24 cellular contexts compared by ENCODE assay signal in the genomic region with DNA sequence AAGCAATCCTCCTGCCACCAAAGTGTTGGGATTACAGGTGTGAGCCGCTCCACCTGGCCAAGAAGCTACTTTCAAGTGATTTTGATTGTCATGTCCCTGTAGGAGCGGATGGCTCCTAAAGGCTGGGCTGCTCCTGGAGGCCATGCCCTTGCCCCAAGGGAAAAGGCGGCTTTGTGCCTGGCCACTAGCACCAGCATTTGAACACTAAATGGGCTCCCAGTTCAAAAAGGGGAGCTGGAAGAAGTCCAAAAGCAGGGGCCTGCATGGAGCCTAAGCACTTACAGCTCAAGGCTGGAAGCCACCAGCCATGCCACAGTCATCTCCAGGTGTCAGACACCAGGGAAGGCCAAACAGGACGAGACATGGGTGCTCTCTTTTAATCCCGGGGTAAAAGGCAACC. TPM values are rescaled to one million over a fixed set of nuclear protein-coding genes. Genes with fewer than 3 reads are reported as not detected.
A peak's percentile ranks its signal among the peaks of the same experiment; 100 is the strongest.
DNase-seq lines count a peak whose midpoint lies in the region; ATAC-seq and TF ChIP-seq lines count a peak whose summit lies in the region.
"Had no signal": no experiment of that assay in that cellular context is flagged by ENCODE, and none has a peak within 500 bp of the region (broad histone marks: within the 10 kb centered on the region; RNA-seq: fewer than 3 reads in every experiment).

No MANE protein-coding gene starts in this region.

- H3K79me2 ChIP-seq in GM23338 (replicated peaks; ENCODE audit: insufficient read depth), result peaks cover 90% of the 10 kb centered on the region

- H2AFZ ChIP-seq in GM23338, result no peak overlapping the region

- 55 to 70% methylated on average over 5 of the region's 5 CpGs for WGBS in thyroid gland, 2 donors

- ATAC-seq in GM23338, result no peak
- ATAC-seq in GM21825 (IDR thresholded peaks at IDR 0.05; ENCODE audit: unreplicated experiment), result no peak
- ATAC-seq in HG02588 (IDR thresholded peaks at IDR 0.05; ENCODE audit: unreplicated experiment), result no peak
- ATAC-seq: GM12878, HCT116 had no signal

- DNase-seq in GM23338 (ENCODE audit: low spot score) (no peak), RWPE1 (ENCODE audit: low spot score) (no peak), nephron progenitor cell (no peak), thyroid gland (peak; percentile 39 to 41)
- DNase-seq in activated effector memory CD4-positive, alpha-beta T cell treated with anti-CD3 and anti-CD28 coated beads, Interleukin-2, amount 50 U/mL, for 16 hours, result no peak
- DNase-seq: ACHN; BE2C; C1 segment of cervical spinal cord; CD4-positive, CD25-positive, alpha-beta regulatory T cell; CD8-positive, alpha-beta memory T cell; COR-L47; DMS 273 treated with DMSO at 0.1 percent for 48 hours; DMS53; DND-41; EL; GOT3; H7; HFFc6; IMR-90 had no signal

- H3K27ac ChIP-seq in GM23338 (ENCODE audit: low read depth) (peak overlapping the region; percentile 55; the same call in 1 of the 2 replicates), RWPE1 (peak overlapping the region; percentile 18), thyroid gland (peak overlapping the region; percentile 69 to 82 (median 76))

- no peak for TF ChIP-seq POLR2A in thyroid gland (IDR thresholded peaks at IDR 0.05)

- no peak overlapping the region for H3K4me3 Mint-ChIP-seq in GM23338
- H3K4me3 Mint-ChIP-seq in nephron progenitor cell, result no peak overlapping the region
- H3K4me3 Mint-ChIP-seq: CD4-positive, CD25-positive, alpha-beta regulatory T cell; CD8-positive, alpha-beta memory T cell; HFFc6 had no signal

- no peak overlapping the region for H3K4me2 ChIP-seq in GM23338

- intact Hi-C loops in thyroid gland (cut with DNase I), result loop anchor here (5.0 kb wide), 1 partner anchor 36 kb away; no protein-coding TSS in a partner anchor

- H3K4me3 ChIP-seq in GM23338, result no peak overlapping the region
- H3K4me3 ChIP-seq in thyroid gland (replicated peaks in 1 of 3), result no peak overlapping the region
- H3K4me3 ChIP-seq: GM12878 had no signal

- peaks cover 19% of the 10 kb centered on the region for H3K36me3 Mint-ChIP-seq in GM23338 (ENCODE audit: low read depth)
- peaks cover 7% of the 10 kb centered on the region for H3K36me3 Mint-ChIP-seq in nephron progenitor cell (ENCODE audit: low read depth)

- peaks cover 7% of the 10 kb centered on the region; the same call in 1 of the 2 replicates for H3F3A ChIP-seq in GM23338 (replicated peaks; ENCODE audit: low read depth)

- H4K20me1 ChIP-seq in GM23338 (replicated peaks; ENCODE audit: insufficient read depth), result peaks cover 19% of the 10 kb centered on the region

- no peaks in the 10 kb centered on the region for H3K9me3 ChIP-seq in thyroid gland
- H3K9me3 ChIP-seq: BE2C had no signal

- H3K27ac Mint-ChIP-seq in GM23338 (no peak overlapping the region), nephron progenitor cell (peak overlapping the region; percentile 32)
- H3K27ac Mint-ChIP-seq: CD4-positive, CD25-positive, alpha-beta regulatory T cell; HFFc6 had no signal

- H3K27me3 Mint-ChIP-seq in GM23338 (ENCODE audit: insufficient read depth, low read depth, poor library complexity) (peaks cover 9% of the 10 kb centered on the region), nephron progenitor cell (ENCODE audit: low read depth, poor library complexity) (peaks cover 7% of the 10 kb centered on the region)
- H3K27me3 Mint-ChIP-seq: CD4-positive, CD25-positive, alpha-beta regulatory T cell; CD8-positive, alpha-beta memory T cell had no signal

- H3K36me3 ChIP-seq in GM23338 (ENCODE audit: insufficient read depth) (no peaks in the 10 kb centered on the region), thyroid gland (no peaks in the 10 kb centered on the region)

- no peaks in the 10 kb centered on the region for H3K9me2 ChIP-seq in GM23338 (ENCODE audit: insufficient read depth)

- H3K4me1 ChIP-seq in GM23338 (ENCODE audit: insufficient read depth), result peaks cover 10% of the 10 kb centered on the region; the same call in 1 of the 2 replicates
- H3K4me1 ChIP-seq in thyroid gland, result peaks cover 48 to 58% of the 10 kb centered on the region in 2 donors

- CTCF ChIA-PET in RWPE1 (lab: Yijun Ruan, JAX), result interaction anchor here (0.8 to 1.7 kb wide), 6 partner anchors 14 to 96 kb away, joined by 3 to 5 read pairs (median 3); no protein-coding TSS in a partner anchor

- H3K4me1 Mint-ChIP-seq in GM23338 (peaks cover 34% of the 10 kb centered on the region), nephron progenitor cell (peaks cover 36% of the 10 kb centered on the region)

- H3K27me3 ChIP-seq in GM23338 (ENCODE audit: insufficient read depth), result no peaks in the 10 kb centered on the region
- no peaks in the 10 kb centered on the region for H3K27me3 ChIP-seq in thyroid gland
- H3K27me3 ChIP-seq: BE2C had no signal

- TF ChIP-seq CTCF in GM23338 (conservative IDR thresholded peaks at IDR 0.05; ENCODE audit: low read depth in 2 of 2) (no peak), RWPE1 (conservative IDR thresholded peaks at IDR 0.05; ENCODE audit: low read depth) (no peak), nephron progenitor cell (IDR thresholded peaks at IDR 0.05) (no peak), thyroid gland (IDR thresholded peaks at IDR 0.05) (no peak)

- H3K9me3 Mint-ChIP-seq in GM23338 (no peaks in the 10 kb centered on the region; the same call in 2 of the 3 replicates), nephron progenitor cell (no peaks in the 10 kb centered on the region)
- H3K9me3 Mint-ChIP-seq: CD4-positive, CD25-positive, alpha-beta regulatory T cell; CD8-positive, alpha-beta memory T cell; HFFc6 had no signal

- POLR2A ChIA-PET in RWPE1 (lab: Yijun Ruan, JAX; ENCODE audit: low non-redundant PET), result no interaction called here

TF ChIP-seq in GM23338, 12 proteins besides CTCF, POLR2A, EP300 and RAD21 (continues in another document):
- TF ChIP-seq, protein P1, sequence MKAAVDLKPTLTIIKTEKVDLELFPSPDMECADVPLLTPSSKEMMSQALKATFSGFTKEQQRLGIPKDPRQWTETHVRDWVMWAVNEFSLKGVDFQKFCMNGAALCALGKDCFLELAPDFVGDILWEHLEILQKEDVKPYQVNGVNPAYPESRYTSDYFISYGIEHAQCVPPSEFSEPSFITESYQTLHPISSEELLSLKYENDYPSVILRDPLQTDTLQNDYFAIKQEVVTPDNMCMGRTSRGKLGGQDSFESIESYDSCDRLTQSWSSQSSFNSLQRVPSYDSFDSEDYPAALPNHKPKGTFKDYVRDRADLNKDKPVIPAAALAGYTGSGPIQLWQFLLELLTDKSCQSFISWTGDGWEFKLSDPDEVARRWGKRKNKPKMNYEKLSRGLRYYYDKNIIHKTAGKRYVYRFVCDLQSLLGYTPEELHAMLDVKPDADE (IDR thresholded peaks at IDR 0.05), result no peak
- TF ChIP-seq EZH2 (IDR thresholded peaks at IDR 0.05; ENCODE audit: low read depth, unreplicated experiment) (no peak), REST (IDR thresholded peaks at IDR 0.05; ENCODE audit: unreplicated experiment) (no peak), POLR2AphosphoS5 (IDR thresholded peaks at IDR 0.05; ENCODE audit: low read depth) (no peak), CREB1 (CRISPR knock-in tag; IDR thresholded peaks at IDR 0.05; ENCODE audit: low read depth) (no peak), ZNF331 (CRISPR knock-in tag; IDR thresholded peaks at IDR 0.05; ENCODE audit: low read depth) (no peak), STAT1 (IDR thresholded peaks at IDR 0.05; ENCODE audit: unreplicated experiment) (no peak)

RNA-seq across cellular contexts. Expression of gene SPHK1, which starts 26.8 kb away (rescaled TPM):
- total RNA-seq in GM23338 (2014; rRNA removed; shearing (Covaris generic)), result 3.2 and 7.4 TPM in 2 replicates
- polyA plus RNA-seq in GM23338 (2016; fragmentation: Nextera tagmentation; extraction: Ambion mirVana), result 0.63 and 1.3 TPM in 2 replicates
- 10 to 100 TPM in 3 of 4 donors, 1 to 10 TPM in 1; 8.5 to 24.5 (median 13.8) TPM for total RNA-seq in thyroid gland

RNA-seq across cellular contexts. Expression of gene UBE2O, which starts 41.7 kb away (rescaled TPM):
- 73.7 and 79.4 TPM in 2 replicates for total RNA-seq in GM23338 (2014; rRNA removed; shearing (Covaris generic))
- 30.4 and 30.9 TPM in 2 replicates for polyA plus RNA-seq in GM23338 (2016; fragmentation: Nextera tagmentation; extraction: Ambion mirVana)
- 10 to 100 TPM; 26.3 to 47.9 (median 37.3) TPM for total RNA-seq in thyroid gland

RNA-seq across cellular contexts. Expression of gene AANAT, which starts 56.2 kb away (rescaled TPM):
- total RNA-seq in GM23338 (2014; rRNA removed; shearing (Covaris generic)), result 0.28 and 1.3 TPM in 2 replicates
- polyA plus RNA-seq in GM23338 (2016; fragmentation: Nextera tagmentation; extraction: Ambion mirVana), result 0.73 and 1.0 TPM in 2 replicates
- total RNA-seq in thyroid gland, result under 1 TPM in 1 of 4 donors, not detected in 3; 0.81 TPM
- total RNA-seq: CD4-positive, CD25-positive, alpha-beta regulatory T cell; CD8-positive, alpha-beta memory T cell; G401; IMR-90 had no signal
- polyA plus RNA-seq: CD4-positive, CD25-positive, alpha-beta regulatory T cell; CD8-positive, alpha-beta memory T cell; GM12878 had no signal

RNA-seq across cellular contexts. Expression of gene PRPSAP1, which starts 57.5 kb away (rescaled TPM):
- total RNA-seq in GM23338 (2014; rRNA removed; shearing (Covaris generic)), result 47.9 and 58.8 TPM in 2 replicates
- 31.5 and 39.5 TPM in 2 replicates for polyA plus RNA-seq in GM23338 (2016; fragmentation: Nextera tagmentation; extraction: Ambion mirVana)
- total RNA-seq in thyroid gland, result 100 to 1,000 TPM; 133 to 198 (median 167) TPM

Comparison
In these comparisons a context has a peak if more than half of its experiments do, and no peak if none do; other contexts are left out.
1. DNase-seq: peak in thyroid gland (2 of 2); none in GM23338 (single experiment), RWPE1 (single experiment), nephron progenitor cell (single experiment) and activated effector memory CD4-positive, alpha-beta T cell treated with anti-CD3 and anti-CD28 coated beads, Interleukin-2, amount 50 U/mL, for 16 hours (single experiment).
2. H3K27ac ChIP-seq: peak in every context shown above with its lines; median percentile 76 in thyroid gland; 55 in GM23338; 18 in RWPE1.